In genomic region chr1:229625893-229626831, GRCh38 we compare ENCODE assay signal across 1 cellular context.
TF ChIP-seq lines count a peak whose summit lies in the region.

Gene TAF5L (minus strand): TSS chr1:229626122. CDS start chr1:229614482, 11,640 bp downstream.
Gene URB2 (plus strand): TSS chr1:229626247. CDS start chr1:229627634, 1,387 bp downstream.

TF ChIP-seq in K562, 482 proteins besides CTCF, POLR2A, EP300 and RAD21 (continued from another document):
- TF ChIP-seq E2F1 (CRISPR knock-in tag; IDR thresholded peaks at IDR 0.05) (peak; percentile 59), HMGN3 (IDR thresholded peaks at IDR 0.05; ENCODE audit: borderline replicate concordance, extremely low read depth, insufficient read length, low read depth, low read length) (peak; percentile 54), ARID4B (CRISPR knock-in tag; IDR thresholded peaks at IDR 0.05) (peak; percentile 98), SP1 (CRISPR knock-in tag; IDR thresholded peaks at IDR 0.05) (peak; percentile 42; the same call in 1 of the 2 replicates), GTF2E2 (tag; IDR thresholded peaks at IDR 0.05) (peak; percentile 73; the same call in 1 of the 2 replicates), ZNF79 (CRISPR knock-in tag; IDR thresholded peaks at IDR 0.05; ENCODE audit: low read depth) (no peak), ZFP36 (IDR thresholded peaks at IDR 0.05; ENCODE audit: low read depth, low read length, partially characterized antibody) (no peak), EP400 (IDR thresholded peaks at IDR 0.05) (peak; percentile 90), SRSF1 (IDR thresholded peaks at IDR 0.05; ENCODE audit: low read depth, low read length) (0 out of 2 replicates have a peak, but pooled peaks have one; percentile 77), THAP12 (CRISPR knock-in tag; IDR thresholded peaks at IDR 0.05) (peak; percentile 78), NFE2L1 (tag; IDR thresholded peaks at IDR 0.05; ENCODE audit: borderline replicate concordance, low read depth) (no peak), ZNF639 (CRISPR knock-in tag; conservative IDR thresholded peaks at IDR 0.05 in 1 of 2, IDR thresholded peaks at IDR 0.05 in 1 of 2) (peak in 1 of 2 experiments; percentile 95; a peak in 2 of 4 replicates)
TF ChIP-seq in K562: peak in this region for 148.
